1 cellular context compared by ENCODE assay signal in genomic region chr4:83067058-83067639, GRCh38.
TF ChIP-seq lines count a peak whose summit lies in the region.

No MANE protein-coding gene starts in this region.

TF ChIP-seq in K562, 482 proteins besides CTCF, POLR2A, EP300 and RAD21:
- TF ChIP-seq SRF (CRISPR knock-in tag; IDR thresholded peaks at IDR 0.05) (no peak), ZNF57 (CRISPR knock-in tag; IDR thresholded peaks at IDR 0.05) (no peak), NELFE (IDR thresholded peaks at IDR 0.05; ENCODE audit: insufficient read depth, insufficient read length) (no peak), ZNF384 (IDR thresholded peaks at IDR 0.05; ENCODE audit: low read depth, low read length) (peak; percentile 41)
